ENCODE assay signal across 28 cellular contexts in genomic region chr18:22882084-22882483, GRCh38.
"Had no signal": no experiment of that assay in that cellular context is flagged by ENCODE, and none has a peak within 500 bp of the region (broad histone marks: within the 10 kb centered on the region; RNA-seq: fewer than 3 reads in every experiment).

No MANE protein-coding gene starts in this region.

- H3K27ac ChIP-seq: colonic mucosa, coronary artery, dorsolateral prefrontal cortex, epithelial cell of prostate, esophagus muscularis mucosa, esophagus squamous epithelium, foreskin keratinocyte, gastrocnemius medialis, gastroesophageal sphincter, heart left ventricle, heart right ventricle, hepatocyte had no signal

- H3K4me2 ChIP-seq: hepatocyte had no signal

- H3K4me1 ChIP-seq: colonic mucosa, esophagus squamous epithelium, foreskin keratinocyte, gastrocnemius medialis, heart left ventricle, heart right ventricle had no signal

- H3K4me3 Mint-ChIP-seq: dendritic cell treated with granulocyte-macrophage colony-stimulating factor and Interleukin-4, amounts not matched to agents 40 ng/mL and 50 ng/mL, for 4 days; effector memory CD8-positive, alpha-beta T cell; endodermal cell had no signal

- H3K79me2 ChIP-seq: hepatocyte had no signal

- DNase-seq: colonic mucosa; cortex of kidney; dermis blood vessel endothelial cell; dorsolateral prefrontal cortex; effector CD4-positive, alpha-beta T cell; effector CD8-positive, alpha-beta T cell; effector memory CD4-positive, alpha-beta T cell; effector memory CD8-positive, alpha-beta T cell; endodermal cell; erythroblast; esophagus squamous epithelium; foreskin fibroblast; foreskin keratinocyte; foreskin melanocyte; gastrocnemius medialis; glutamatergic neuron; head of caudate nucleus; heart left ventricle; heart right ventricle had no signal

- FAIRE-seq: endothelial cell of umbilical vein, frontal cortex had no signal

- ATAC-seq: effector memory CD8-positive, alpha-beta T cell; esophagus mucosa; foreskin keratinocyte; gastrocnemius medialis; gastroesophageal sphincter; heart left ventricle; heart right ventricle had no signal

- H3K36me3 ChIP-seq: colonic mucosa, esophagus muscularis mucosa, esophagus squamous epithelium, gastrocnemius medialis, gastroesophageal sphincter, heart left ventricle, heart right ventricle had no signal

- H3K9me3 Mint-ChIP-seq: effector memory CD8-positive, alpha-beta T cell had no signal

- H3K4me3 ChIP-seq: colonic mucosa, coronary artery, dorsolateral prefrontal cortex, esophagus muscularis mucosa, esophagus squamous epithelium, gastrocnemius medialis, gastroesophageal sphincter, heart left ventricle, heart right ventricle, hepatocyte had no signal

- H2AFZ ChIP-seq: hepatocyte had no signal

- H3K27ac Mint-ChIP-seq: dendritic cell treated with granulocyte-macrophage colony-stimulating factor and Interleukin-4, amounts not matched to agents 40 ng/mL and 50 ng/mL, for 4 days; effector memory CD8-positive, alpha-beta T cell; endodermal cell had no signal

- H3K27me3 ChIP-seq: colonic mucosa, dorsolateral prefrontal cortex, esophagus muscularis mucosa, esophagus squamous epithelium, foreskin keratinocyte, gastrocnemius medialis, gastroesophageal sphincter, heart left ventricle, heart right ventricle, hepatocyte had no signal

- H3K9me3 ChIP-seq: colonic mucosa, esophagus muscularis mucosa, esophagus squamous epithelium, gastrocnemius medialis had no signal

- H3K27me3 Mint-ChIP-seq: dendritic cell treated with granulocyte-macrophage colony-stimulating factor and Interleukin-4, amounts not matched to agents 40 ng/mL and 50 ng/mL, for 4 days had no signal
